Comparison of ENCODE assay signal across 12 cellular contexts in genomic region chr22:17257091-17257490, GRCh38. TPM values are rescaled to one million over a fixed set of nuclear protein-coding genes. Genes with fewer than 3 reads are reported as not detected.
A peak's percentile ranks its signal among the peaks of the same experiment; 100 is the strongest.
DNase-seq lines count a peak whose midpoint lies in the region; ATAC-seq and TF ChIP-seq lines count a peak whose summit lies in the region.
"Had no signal": no experiment of that assay in that cellular context is flagged by ENCODE, and none has a peak within 500 bp of the region (broad histone marks: within the 10 kb centered on the region; RNA-seq: fewer than 3 reads in every experiment).

No MANE protein-coding gene starts in this region.

- H3K36me3 Mint-ChIP-seq in brain (no peaks in the 10 kb centered on the region), neural crest cell (ENCODE audit: low read depth) (no peaks in the 10 kb centered on the region)

- no peak for ATAC-seq in HG02763 (IDR thresholded peaks at IDR 0.05; ENCODE audit: unreplicated experiment)
- ATAC-seq in HG02571 (IDR thresholded peaks at IDR 0.05; ENCODE audit: unreplicated experiment) = no peak
- no peak for ATAC-seq in upper lobe of right lung

- TF ChIP-seq CTCF in brain (conservative IDR thresholded peaks at IDR 0.05) (no peak), neural crest cell (conservative IDR thresholded peaks at IDR 0.05) (no peak), upper lobe of right lung (IDR thresholded peaks at IDR 0.05) (no peak)

- H3K4me1 Mint-ChIP-seq in brain (peaks cover 54% of the 10 kb centered on the region), neural crest cell (peaks cover 44% of the 10 kb centered on the region)

- no peaks in the 10 kb centered on the region for H3K27me3 ChIP-seq in H7 (ENCODE audit: control insufficient read depth, insufficient read depth, low read length)
- H3K27me3 ChIP-seq in upper lobe of right lung = no peaks in the 10 kb centered on the region
- H3K27me3 ChIP-seq: ovary had no signal

- no peak overlapping the region for H3K4me3 ChIP-seq in H7 (ENCODE audit: insufficient read depth, low read depth, low read length)
- H3K4me3 ChIP-seq in upper lobe of right lung = no peak overlapping the region
- H3K4me3 ChIP-seq: ovary had no signal

- no peaks in the 10 kb centered on the region for H3K27me3 Mint-ChIP-seq in brain
- no peaks in the 10 kb centered on the region for H3K27me3 Mint-ChIP-seq in neural crest cell (ENCODE audit: low read depth)

- H3K27ac ChIP-seq in upper lobe of right lung = no peak overlapping the region
- H3K27ac ChIP-seq: ovary had no signal

- H3K36me3 ChIP-seq in H7 (replicated peaks; ENCODE audit: control insufficient read depth, insufficient read depth, low read length) (no peaks in the 10 kb centered on the region), upper lobe of right lung (no peaks in the 10 kb centered on the region)
- H3K36me3 ChIP-seq: ovary had no signal

- H3K4me1 ChIP-seq in upper lobe of right lung = no peaks in the 10 kb centered on the region

- no peaks in the 10 kb centered on the region for H3K9me3 ChIP-seq in upper lobe of right lung
- H3K9me3 ChIP-seq: ovary had no signal

- H3K9me3 Mint-ChIP-seq in brain = peaks cover 0 to 3% (median 0%) of the 10 kb centered on the region in 5 experiments
- H3K9me3 Mint-ChIP-seq in neural crest cell = no peaks in the 10 kb centered on the region

- H3K4me3 Mint-ChIP-seq in brain = peak overlapping the region; percentile 58 to 84 (median 69)
- peak overlapping the region; percentile 36 for H3K4me3 Mint-ChIP-seq in neural crest cell

- intact Hi-C loops in upper lobe of right lung (cut with DNase I) = no loop called here

- H3K27ac Mint-ChIP-seq in brain (peak overlapping the region; percentile 92 to 98 (median 96)), neural crest cell (ENCODE audit: unreplicated experiment) (no peak overlapping the region)

- peak; percentile 31 for DNase-seq in COLO668 (lab: John Stamatoyannopoulos, UW; ENCODE audit: unreplicated experiment)
- peak; percentile 29 for DNase-seq in H7
- DNase-seq in neural crest cell (ENCODE audit: low read depth, low spot score) = no peak
- DNase-seq in upper lobe of right lung = no peak
- DNase-seq: cerebellar nuclear complex; kidney glomerular epithelial cell; ovary; stimulated activated CD4-positive, alpha-beta T cell treated with anti-CD3 and anti-CD28 coated beads, Interleukin-2, amount 100 ng/mL, for 24 hours; stimulated activated naive CD8-positive, alpha-beta T cell treated with anti-CD3 and anti-CD28 coated beads, Interleukin-15, Interleukin-2, amounts not matched to agents 100 U/mL and 50 U/mL, for 24 hours had no signal

RNA-seq across cellular contexts. Expression of gene ADA2, which starts 37.9 kb away (rescaled TPM):
- 29.1 and 36.0 TPM in 2 replicates for total RNA-seq in H7 (2014; rRNA removed; shearing (Covaris generic))
- polyA plus RNA-seq in brain (ENCODE audit: insufficient read depth, low read depth, low replicate concordance) = 108 TPM
- total RNA-seq in neural crest cell (32.0 and 33.5 TPM in 2 replicates), upper lobe of right lung (82.2 TPM)

Comparison
In these comparisons a context has a peak if more than half of its experiments do, and no peak if none do; other contexts are left out.
1. DNase-seq: peak in COLO668 (single experiment) and H7 (single experiment); none in neural crest cell (single experiment) and upper lobe of right lung (single experiment).